Comparison of ENCODE assay signal across 20 cellular contexts in the genomic region with DNA sequence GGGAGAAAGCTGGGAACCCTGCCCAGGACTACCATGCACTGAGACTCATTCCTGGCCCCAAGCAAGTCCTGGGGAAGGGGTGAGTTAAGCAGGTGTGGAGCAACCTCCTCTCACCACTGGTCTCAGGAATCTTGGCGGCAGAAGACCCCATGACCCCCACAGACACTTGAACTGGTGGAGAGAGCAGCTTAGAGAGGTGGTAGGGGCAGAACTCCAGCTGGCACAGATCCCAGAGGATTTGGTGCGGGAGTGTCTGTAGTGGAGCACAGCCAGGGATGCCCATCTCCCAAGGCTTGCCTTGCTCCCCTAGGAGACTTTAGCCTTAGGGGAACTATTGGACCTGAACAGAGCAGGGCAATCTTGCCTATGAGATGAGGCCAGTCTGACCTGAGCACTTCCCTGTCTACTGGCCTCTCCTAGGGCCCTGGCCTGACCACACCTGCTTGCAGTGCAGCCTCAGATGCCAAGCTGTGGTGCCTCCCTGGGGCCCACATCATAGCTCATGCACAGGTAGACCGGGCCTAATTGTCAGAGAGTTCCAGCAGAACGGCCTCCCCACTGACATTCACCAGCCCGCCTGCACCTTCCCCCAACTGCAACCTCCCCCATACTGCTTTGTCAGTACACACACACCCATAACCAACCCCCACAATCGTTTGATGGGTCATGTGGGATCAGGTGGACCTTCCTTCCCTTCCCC.
"Had no signal": no experiment of that assay in that cellular context is flagged by ENCODE, and none has a peak within 500 bp of the region (broad histone marks: within the 10 kb centered on the region; RNA-seq: fewer than 3 reads in every experiment).

No MANE protein-coding gene starts in this region.

- H3K9me3 ChIP-seq: gastrocnemius medialis, testis, transverse colon had no signal

- H3K4me1 ChIP-seq: gastrocnemius medialis, spleen, testis, transverse colon had no signal

- ATAC-seq: effector memory CD8-positive, alpha-beta T cell; gastrocnemius medialis; stimulated activated naive CD8-positive, alpha-beta T cell treated with anti-CD3 and anti-CD28 coated beads, Interleukin-15, Interleukin-2, amounts not matched to agents 100 U/mL and 50 U/mL, for 24 hours had no signal

- H3K27me3 ChIP-seq: brain microvascular endothelial cell, gastrocnemius medialis, spleen, testis, transverse colon had no signal

- H3K27ac ChIP-seq: brain microvascular endothelial cell, gastrocnemius medialis, spleen, testis, transverse colon, VCaP had no signal

- DNase-seq: activated CD4-positive, alpha-beta T cell treated with anti-CD3 and anti-CD28 coated beads for 48 hours; activated CD4-positive, alpha-beta T cell treated with anti-CD3 and anti-CD28 coated beads, Interleukin-2, amount 50 U/mL, for 48 hours; activated CD8-positive, alpha-beta memory T cell treated with anti-CD3 and anti-CD28 coated beads for 24 hours; activated effector memory CD4-positive, alpha-beta T cell treated with Interleukin-2 at 50 U/mL for 16 hours; activated naive CD4-positive, alpha-beta T cell treated with Interleukin-2 at 50 U/mL for 16 hours; brain microvascular endothelial cell; caudate nucleus; cortex of kidney; effector memory CD8-positive, alpha-beta T cell; gastrocnemius medialis; hippocampal formation; naive B cell; right cardiac atrium; spleen; stimulated activated CD4-positive, alpha-beta T cell treated with anti-CD3 and anti-CD28 coated beads, Interleukin-2, amount 100 ng/mL, for 48 hours; stimulated activated naive CD8-positive, alpha-beta T cell treated with anti-CD3 and anti-CD28 coated beads, Interleukin-15, Interleukin-2, amounts not matched to agents 100 U/mL and 50 U/mL, for 24 hours; T-helper 9 cell; testis; transverse colon had no signal

- H3K36me3 ChIP-seq: brain microvascular endothelial cell, gastrocnemius medialis, spleen, transverse colon had no signal

- H3K4me3 ChIP-seq: gastrocnemius medialis, spleen, testis, transverse colon had no signal
